In genomic region chr7:156463280-156463679, GRCh38 we compare ENCODE assay signal across 18 cellular contexts.
DNase-seq lines count a peak whose midpoint lies in the region; ATAC-seq and TF ChIP-seq lines count a peak whose summit lies in the region.
"Had no signal": no experiment of that assay in that cellular context is flagged by ENCODE, and none has a peak within 500 bp of the region (broad histone marks: within the 10 kb centered on the region; RNA-seq: fewer than 3 reads in every experiment).

No MANE protein-coding gene starts in this region.

- no peaks in the 10 kb centered on the region for H3F3A ChIP-seq in MM.1S (ENCODE audit: insufficient read depth, low read length)

- no peaks in the 10 kb centered on the region for H3K9me2 ChIP-seq in MM.1S (replicated peaks; ENCODE audit: insufficient read depth, low read length)

- H3K4me2 ChIP-seq in osteoblast (ENCODE audit: insufficient read depth, low read length) (no peak overlapping the region), MM.1S (ENCODE audit: low read depth, low read length) (no peak overlapping the region)
- H3K4me2 ChIP-seq: BLaER1 had no signal

- H3K36me3 ChIP-seq in osteoblast (ENCODE audit: insufficient read depth, low read length) (no peaks in the 10 kb centered on the region), MM.1S (replicated peaks; ENCODE audit: insufficient read depth, low read length) (no peaks in the 10 kb centered on the region)
- H3K36me3 ChIP-seq: BLaER1, HAP-1 had no signal

- no peak overlapping the region for H3K9ac ChIP-seq in MM.1S (ENCODE audit: low read length)
- H3K9ac ChIP-seq: BLaER1 had no signal

- TF ChIP-seq CTCF in osteoblast (IDR thresholded peaks at IDR 0.05; ENCODE audit: extremely low read depth, low read depth, low read length) (no peak), MM.1S (IDR thresholded peaks at IDR 0.05; ENCODE audit: low read length) (no peak)

- H3K4me1 ChIP-seq in osteoblast (ENCODE audit: insufficient read depth, low read length) (no peaks in the 10 kb centered on the region), MM.1S (ENCODE audit: low read length) (no peaks in the 10 kb centered on the region)
- H3K4me1 ChIP-seq: BLaER1, HAP-1 had no signal

- H3K27ac ChIP-seq in osteoblast (ENCODE audit: low read depth, low read length) (no peak overlapping the region), MM.1S (ENCODE audit: low read length) (no peak overlapping the region)
- H3K27ac ChIP-seq: 22Rv1, BLaER1 had no signal

- no peaks in the 10 kb centered on the region for H4K20me1 ChIP-seq in osteoblast (ENCODE audit: insufficient read depth, low read length)
- H4K20me1 ChIP-seq in MM.1S (ENCODE audit: insufficient read depth, low read length) = no peaks in the 10 kb centered on the region
- H4K20me1 ChIP-seq: BLaER1 had no signal

- peak; percentile 7 for DNase-seq in activated CD8-positive, alpha-beta memory T cell treated with anti-CD3 and anti-CD28 coated beads for 24 hours
- no peak for DNase-seq in activated CD8-positive, alpha-beta memory T cell treated with anti-CD3 and anti-CD28 coated beads, Interleukin-2, amount 50 U/mL, for 48 hours
- DNase-seq in NCI-H526 treated with DMSO at 0.1 percent for 48 hours (lab: John Stamatoyannopoulos, UW) (peak; percentile 13), islet precursor cell (peak; percentile 22), osteoblast (ENCODE audit: insufficient read length, low spot score, missing footprints) (peak; percentile 19), NCI-H510A treated with DMSO at 0.1 percent for 48 hours (lab: John Stamatoyannopoulos, UW) (no peak), MM.1S (no peak)
- DNase-seq: Calu3; CD4-positive, alpha-beta T cell; COR-L47; DMS53; DMS79 treated with DMSO at 0.1 percent for 48 hours; GF-D8; GOT3 had no signal

- H3K4me3 ChIP-seq in osteoblast (ENCODE audit: insufficient read depth, low read length) = no peak overlapping the region
- H3K4me3 ChIP-seq in MM.1S (ENCODE audit: low read length) = no peak overlapping the region
- H3K4me3 ChIP-seq: BLaER1, HAP-1 had no signal

- H2AFZ ChIP-seq in osteoblast (ENCODE audit: low read length) (no peak overlapping the region), MM.1S (ENCODE audit: low read length) (no peak overlapping the region)

- H3K9me3 ChIP-seq in osteoblast (ENCODE audit: low read depth, low read length) (no peaks in the 10 kb centered on the region), MM.1S (replicated peaks; ENCODE audit: insufficient read depth, low read length) (no peaks in the 10 kb centered on the region)
- H3K9me3 ChIP-seq: BLaER1, HAP-1 had no signal

- H3K79me2 ChIP-seq in osteoblast (ENCODE audit: insufficient read depth, low read length) (no peaks in the 10 kb centered on the region), MM.1S (ENCODE audit: low read length) (no peaks in the 10 kb centered on the region)

- no peak for ATAC-seq in GM18907 (IDR thresholded peaks at IDR 0.05; ENCODE audit: unreplicated experiment)

- H3K27me3 ChIP-seq in osteoblast (ENCODE audit: insufficient read depth, low read length) (no peaks in the 10 kb centered on the region), MM.1S (replicated peaks; ENCODE audit: insufficient read depth, low read length) (peaks cover 19% of the 10 kb centered on the region)
- H3K27me3 ChIP-seq: BLaER1 had no signal

Comparison
In these comparisons a context has a peak if more than half of its experiments do, and no peak if none do; other contexts are left out.
1. DNase-seq: peak in activated CD8-positive, alpha-beta memory T cell treated with anti-CD3 and anti-CD28 coated beads for 24 hours (single experiment), NCI-H526 treated with DMSO at 0.1 percent for 48 hours (single experiment), islet precursor cell (single experiment) and osteoblast (single experiment); none in activated CD8-positive, alpha-beta memory T cell treated with anti-CD3 and anti-CD28 coated beads, Interleukin-2, amount 50 U/mL, for 48 hours (single experiment), NCI-H510A treated with DMSO at 0.1 percent for 48 hours (single experiment) and MM.1S (single experiment).